8 cellular contexts compared by ENCODE assay signal in genomic region chr19:55647732-55648656, GRCh38. TPM values are rescaled to one million over a fixed set of nuclear protein-coding genes. Genes with fewer than 3 reads are reported as not detected.
DNase-seq lines count a peak whose midpoint lies in the region; ATAC-seq and TF ChIP-seq lines count a peak whose summit lies in the region.

Gene CCDC106 (plus strand): TSS chr19:55648212. CDS start chr19:55649047, 835 bp downstream.

- no peaks in the 10 kb centered on the region for H3K27me3 Mint-ChIP-seq in CD4-positive, alpha-beta T cell
- H3K27me3 Mint-ChIP-seq in activated T-cell treated with anti-CD3 and anti-CD28 coated beads, Interleukin-2, amount 50 U/mL, for 4 hours (ENCODE audit: low read depth), result no peaks in the 10 kb centered on the region

- no peaks in the 10 kb centered on the region for H3K27me3 ChIP-seq in CD4-positive, alpha-beta T cell (ENCODE audit: control insufficient read depth, insufficient read depth, low read length)
- no peaks in the 10 kb centered on the region for H3K27me3 ChIP-seq in esophagus muscularis mucosa
- H3K27me3 ChIP-seq in thoracic aorta (replicated peaks; ENCODE audit: insufficient read depth), result no peaks in the 10 kb centered on the region

- H3K36me3 ChIP-seq in esophagus muscularis mucosa (peaks cover 0 to 43% (median 20%) of the 10 kb centered on the region in 4 donors), mucosa of descending colon (ENCODE audit: low read depth) (no peaks in the 10 kb centered on the region), thoracic aorta (peaks cover 6% of the 10 kb centered on the region)

- WGBS in esophagus muscularis mucosa, result 0% methylated on average over 9 of the region's 89 CpGs

- no peak for TF ChIP-seq POLR2A in esophagus muscularis mucosa (IDR thresholded peaks at IDR 0.05; ENCODE audit: low read depth)

- H3K4me3 ChIP-seq in esophagus muscularis mucosa, result peak within 1 kb of the TSS; percentile 74 to 97 (median 86)
- peak within 1 kb of the TSS; percentile 63 for H3K4me3 ChIP-seq in mucosa of descending colon
- peak within 1 kb of the TSS; percentile 96 for H3K4me3 ChIP-seq in thoracic aorta

- no peak for TF ChIP-seq CTCF in CD4-positive, alpha-beta T cell (IDR thresholded peaks at IDR 0.05)
- TF ChIP-seq CTCF in esophagus muscularis mucosa (IDR thresholded peaks at IDR 0.05) (peak in 1 of 3 experiments; percentile 6), mucosa of descending colon (IDR thresholded peaks at IDR 0.05) (no peak), thoracic aorta (IDR thresholded peaks at IDR 0.05) (no peak)

- peaks cover 9% of the 10 kb centered on the region for H3K36me3 Mint-ChIP-seq in CD4-positive, alpha-beta T cell (ENCODE audit: low read depth)
- peaks cover 6% of the 10 kb centered on the region for H3K36me3 Mint-ChIP-seq in activated T-cell treated with anti-CD3 and anti-CD28 coated beads, Interleukin-2, amount 50 U/mL, for 4 hours (ENCODE audit: insufficient read depth)

- H3K27ac ChIP-seq in CD4-positive, alpha-beta T cell (ENCODE audit: low read depth, low read length), result peak within 1 kb of the TSS; percentile 35
- H3K27ac ChIP-seq in esophagus muscularis mucosa (replicated peaks in 1 of 4), result peak within 1 kb of the TSS; percentile 83 to 94 (median 86)
- peak within 1 kb of the TSS; percentile 42 to 77 for H3K27ac ChIP-seq in thoracic aorta

- no peak for TF ChIP-seq EP300 in esophagus muscularis mucosa (IDR thresholded peaks at IDR 0.05)

- CTCF ChIA-PET in CD4-positive, alpha-beta T cell (lab: Charles Lee), result interaction anchor here (0.6 to 2.5 kb wide), 3 partner anchors 15 to 42 kb away, joined by 3 to 12 read pairs (median 4); partner anchors contain the start of gene ZNF865

- peak within 1 kb of the TSS; percentile 88 for H3K4me3 Mint-ChIP-seq in CD4-positive, alpha-beta T cell
- H3K4me3 Mint-ChIP-seq in activated T-cell treated with anti-CD3 and anti-CD28 coated beads, Interleukin-2, amount 50 U/mL, for 4 hours, result peak within 1 kb of the TSS; percentile 80

- peak; percentile 19 for ATAC-seq in CD4-positive, alpha-beta T cell (ENCODE audit: poor library complexity)
- ATAC-seq in activated T-cell treated with anti-CD3 and anti-CD28 coated beads, Interleukin-2, amount 50 U/mL, for 4 hours, result peak; percentile 11 to 19
- ATAC-seq in mucosa of descending colon (peak; percentile 57), thoracic aorta (ENCODE audit: insufficient number of reproducible peaks, low FRiP score, low read depth) (no peak), HG03378 (IDR thresholded peaks at IDR 0.05; ENCODE audit: unreplicated experiment) (no peak)

- peak within 1 kb of the TSS; percentile 63 for H3K27ac Mint-ChIP-seq in CD4-positive, alpha-beta T cell

- DNase-seq in CD4-positive, alpha-beta T cell, result peak in 5 of 10 experiments; percentile 34 to 46 (median 42)
- DNase-seq in HCEC 1CT (peak; percentile 51), NCI-H446 treated with DMSO at 0.1 percent for 48 hours (lab: John Stamatoyannopoulos, UW) (peak; percentile 81), esophagus muscularis mucosa (ENCODE audit: extremely low spot score) (no peak), mucosa of descending colon (peak; percentile 71 to 79 (median 73)), thoracic aorta (ENCODE audit: low spot score) (no peak)
- DNase-seq in activated T-cell treated with anti-CD3 and anti-CD28 coated beads, Interleukin-2, amount 50 U/mL, for 4 hours, result peak; percentile 61

- H3K4me1 ChIP-seq in esophagus muscularis mucosa (peaks cover 36 to 73% (median 61%) of the 10 kb centered on the region in 4 donors), mucosa of descending colon (ENCODE audit: low read depth) (peaks cover 18% of the 10 kb centered on the region), thoracic aorta (ENCODE audit: control insufficient read depth in 1 of 2, low read depth in 2 of 2) (peaks cover 32 to 47% of the 10 kb centered on the region in 2 donors)

- peaks cover 39% of the 10 kb centered on the region for H3K4me1 Mint-ChIP-seq in CD4-positive, alpha-beta T cell (ENCODE audit: low read depth)
- H3K4me1 Mint-ChIP-seq in activated T-cell treated with anti-CD3 and anti-CD28 coated beads, Interleukin-2, amount 50 U/mL, for 4 hours (ENCODE audit: low read depth), result peaks cover 43% of the 10 kb centered on the region

- intact Hi-C loops in CD4-positive, alpha-beta T cell (cut with DNase I, micrococcal nuclease), result loop anchor here in 1 of 2 experiments (5.0 kb wide), 1 partner anchor 34 kb away; no protein-coding TSS in a partner anchor
- intact Hi-C loops in esophagus muscularis mucosa (cut with DNase I), result no loop called here
- intact Hi-C loops in mucosa of descending colon (cut with DNase I, micrococcal nuclease), result no loop called here

- H3K9me3 Mint-ChIP-seq in CD4-positive, alpha-beta T cell, result no peaks in the 10 kb centered on the region
- H3K9me3 Mint-ChIP-seq in activated T-cell treated with anti-CD3 and anti-CD28 coated beads, Interleukin-2, amount 50 U/mL, for 4 hours, result no peaks in the 10 kb centered on the region

- POLR2A ChIA-PET in CD4-positive, alpha-beta T cell (lab: Charles Lee), result interaction anchor here (1.0 to 2.0 kb wide), 4 partner anchors 12 to 186 kb away, joined by 3 to 14 read pairs (median 6); partner anchors contain the start of gene ISOC2

- no peaks in the 10 kb centered on the region for H3K9me3 ChIP-seq in CD4-positive, alpha-beta T cell (ENCODE audit: control insufficient read depth, low read length)
- H3K9me3 ChIP-seq in esophagus muscularis mucosa (no peaks in the 10 kb centered on the region), mucosa of descending colon (no peaks in the 10 kb centered on the region), thoracic aorta (no peaks in the 10 kb centered on the region)

RNA-seq across cellular contexts. Expression of gene CCDC106, which starts in this region (rescaled TPM):
- 1 to 10 TPM; 1.7 to 1.8 TPM for total RNA-seq in CD4-positive, alpha-beta T cell
- 1 to 10 TPM; 3.9 to 7.8 (median 4.8) TPM for total RNA-seq in activated T-cell treated with anti-CD3 and anti-CD28 coated beads, Interleukin-2, amount 50 U/mL, for 4 hours
- total RNA-seq in esophagus muscularis mucosa (10 to 100 TPM in 3 of 4 donors, 1 to 10 TPM in 1; 9.4 to 22.0 (median 19.2) TPM), mucosa of descending colon (10 to 100 TPM in 1 of 3 donors, 1 to 10 TPM in 2; 5.5 to 14.8 (median 6.3) TPM), thoracic aorta (10 to 100 TPM; 10.5 to 14.8 TPM)

Comparison
In these comparisons a context has a peak if more than half of its experiments do, and no peak if none do; other contexts are left out.
1. ATAC-seq: peak in CD4-positive, alpha-beta T cell (single experiment), activated T-cell treated with anti-CD3 and anti-CD28 coated beads, Interleukin-2, amount 50 U/mL, for 4 hours (2 of 2) and mucosa of descending colon (single experiment); none in thoracic aorta (single experiment) and HG03378 (single experiment).
2. DNase-seq: peak in HCEC 1CT (single experiment), NCI-H446 treated with DMSO at 0.1 percent for 48 hours (single experiment), activated T-cell treated with anti-CD3 and anti-CD28 coated beads, Interleukin-2, amount 50 U/mL, for 4 hours (single experiment) and mucosa of descending colon (3 of 3); none in esophagus muscularis mucosa (single experiment) and thoracic aorta (single experiment).
3. H3K27ac ChIP-seq: peak in every context shown above with its lines; median percentile 86 in esophagus muscularis mucosa; 60 in thoracic aorta; 35 in CD4-positive, alpha-beta T cell.
4. Peak in every context shown above with its lines, with median percentiles within 50 percentile points of each other: H3K4me3 ChIP-seq.